Comparison of ENCODE assay signal across 7 cellular contexts in genomic region chr7:27650283-27650682, GRCh38.
"Had no signal": no experiment of that assay in that cellular context is flagged by ENCODE, and none has a peak within 500 bp of the region (broad histone marks: within the 10 kb centered on the region; RNA-seq: fewer than 3 reads in every experiment).

No MANE protein-coding gene starts in this region.

- ATAC-seq: GM12878 had no signal

- H3K4me3 ChIP-seq: GM12878 had no signal

- DNase-seq: GDM1, GF-D8 had no signal

- FAIRE-seq: GM12878, GM12891, GM12892, GM18507, GM19239 had no signal
